ENCODE assay signal across 9 cellular contexts in the genomic region with DNA sequence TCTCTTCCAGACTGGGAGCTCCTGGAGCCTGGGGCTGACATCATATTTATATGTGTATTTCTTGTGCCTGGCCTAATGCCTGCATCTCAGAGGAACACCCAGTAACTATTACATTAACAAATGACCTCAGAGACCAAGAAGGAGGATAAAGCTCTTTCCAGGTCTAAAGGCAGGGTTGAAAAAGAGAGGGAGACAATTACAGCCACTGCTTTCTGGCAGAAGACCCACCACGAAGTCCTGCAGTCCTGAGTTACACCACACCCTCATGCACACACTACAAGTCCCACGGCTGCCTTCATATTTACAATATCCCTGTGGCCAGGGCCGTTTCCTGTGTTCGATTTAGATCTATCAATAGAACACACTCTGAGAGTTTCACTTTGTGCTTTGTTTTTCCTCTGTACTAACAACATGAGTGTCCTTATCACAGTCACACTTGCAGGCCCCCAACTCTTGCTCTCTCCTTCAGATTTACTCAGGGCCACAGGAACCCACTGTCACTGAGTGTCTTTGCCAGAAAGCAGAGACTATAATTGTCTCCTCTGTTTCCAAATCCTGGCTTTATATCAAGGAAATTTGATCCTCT.
A peak's percentile ranks its signal among the peaks of the same experiment; 100 is the strongest.
DNase-seq lines count a peak whose midpoint lies in the region; ATAC-seq and TF ChIP-seq lines count a peak whose summit lies in the region.
"Had no signal": no experiment of that assay in that cellular context is flagged by ENCODE, and none has a peak within 500 bp of the region (broad histone marks: within the 10 kb centered on the region; RNA-seq: fewer than 3 reads in every experiment).

No MANE protein-coding gene starts in this region.

- peak overlapping the region; percentile 63 for H3K27ac ChIP-seq in thoracic aorta
- H3K27ac ChIP-seq: SK-N-MC had no signal

- no peak overlapping the region for H3K4me3 ChIP-seq in fibroblast of villous mesenchyme (ENCODE audit: low read depth, low read length)
- peak overlapping the region; percentile 37 for H3K4me3 ChIP-seq in thoracic aorta
- H3K4me3 ChIP-seq: SK-N-MC had no signal

- H3K27me3 ChIP-seq in thoracic aorta (replicated peaks; ENCODE audit: insufficient read depth), result no peaks in the 10 kb centered on the region

- DNase-seq in activated effector memory CD4-positive, alpha-beta T cell treated with anti-CD3 and anti-CD28 coated beads, Interleukin-2, amount 50 U/mL, for 16 hours, result peak; percentile 62
- DNase-seq in activated effector memory CD4-positive, alpha-beta T cell treated with Interleukin-2 at 50 U/mL for 16 hours, result no peak
- peak; percentile 32 for DNase-seq in NOMO-1 treated with DMSO at 0.1 percent for 48 hours (lab: John Stamatoyannopoulos, UW; ENCODE audit: unreplicated experiment)
- peak; percentile 50 for DNase-seq in fibroblast of villous mesenchyme (ENCODE audit: low read depth)
- DNase-seq in thoracic aorta (ENCODE audit: low spot score), result no peak
- DNase-seq in NCI-H226, result no peak
- DNase-seq in HK-2 (ENCODE audit: unreplicated experiment), result no peak

- TF ChIP-seq CTCF in fibroblast of villous mesenchyme (IDR thresholded peaks at IDR 0.05; ENCODE audit: insufficient read depth, low read depth, low read length) (no peak), thoracic aorta (IDR thresholded peaks at IDR 0.05) (no peak)

- peaks cover 3 to 47% of the 10 kb centered on the region in 2 donors for H3K4me1 ChIP-seq in thoracic aorta (ENCODE audit: control insufficient read depth in 1 of 2, low read depth in 2 of 2)

- no peaks in the 10 kb centered on the region for H3K36me3 ChIP-seq in thoracic aorta

- peak; percentile 90 for ATAC-seq in HG03064 (IDR thresholded peaks at IDR 0.05; ENCODE audit: low read depth, unreplicated experiment)
- ATAC-seq in thoracic aorta (ENCODE audit: insufficient number of reproducible peaks, low FRiP score, low read depth), result peak; percentile 60

- H3K9me3 ChIP-seq in thoracic aorta, result no peaks in the 10 kb centered on the region

Comparison
In these comparisons a context has a peak if more than half of its experiments do, and no peak if none do; other contexts are left out.
1. DNase-seq: peak in activated effector memory CD4-positive, alpha-beta T cell treated with anti-CD3 and anti-CD28 coated beads, Interleukin-2, amount 50 U/mL, for 16 hours (single experiment), NOMO-1 treated with DMSO at 0.1 percent for 48 hours (single experiment) and fibroblast of villous mesenchyme (single experiment); none in activated effector memory CD4-positive, alpha-beta T cell treated with Interleukin-2 at 50 U/mL for 16 hours (single experiment), thoracic aorta (single experiment), NCI-H226 (single experiment) and HK-2 (single experiment).